22 cellular contexts compared by ENCODE assay signal in genomic region chr11:44224867-44225501, GRCh38.
DNase-seq lines count a peak whose midpoint lies in the region; ATAC-seq and TF ChIP-seq lines count a peak whose summit lies in the region.
"Had no signal": no experiment of that assay in that cellular context is flagged by ENCODE, and none has a peak within 500 bp of the region (broad histone marks: within the 10 kb centered on the region; RNA-seq: fewer than 3 reads in every experiment).

No MANE protein-coding gene starts in this region.

- no peaks in the 10 kb centered on the region for H3K36me3 Mint-ChIP-seq in glutamatergic neuron (ENCODE audit: unreplicated experiment)
- peaks cover 4% of the 10 kb centered on the region for H3K36me3 Mint-ChIP-seq in nephron (ENCODE audit: low read depth)

- WGBS in heart left ventricle, 4 donors: 79 to 83% (median 82%) methylated on average over 3 of the region's 3 CpGs
- 81% methylated on average over 3 of the region's 3 CpGs for WGBS in right cardiac atrium

- H3K9me3 ChIP-seq in heart left ventricle (no peaks in the 10 kb centered on the region), right cardiac atrium (ENCODE audit: control insufficient read depth, low read length) (no peaks in the 10 kb centered on the region)
- H3K9me3 ChIP-seq: A549, BE2C, MG63, SJCRH30 had no signal

- intact Hi-C loops in heart left ventricle (cut with DNase I): loop anchor here in 1 of 10 donors (5.0 kb wide), 1 partner anchor 78 kb away; no protein-coding TSS in a partner anchor
- intact Hi-C loops in right cardiac atrium (cut with DNase I): no loop called here

- in situ Hi-C loops in GM13977 (cut with MboI; ENCODE audit: low pct_unique_long_range_greater_than_20kb, low sequenced_read_pairs, unreplicated experiment): no loop called here

- H3K27me3 Mint-ChIP-seq in glutamatergic neuron (ENCODE audit: unreplicated experiment): no peaks in the 10 kb centered on the region
- no peaks in the 10 kb centered on the region for H3K27me3 Mint-ChIP-seq in nephron (ENCODE audit: low read depth)

- H3K27me3 ChIP-seq in heart left ventricle (no peaks in the 10 kb centered on the region), right cardiac atrium (ENCODE audit: control insufficient read depth, insufficient read depth) (no peaks in the 10 kb centered on the region)
- H3K27me3 ChIP-seq: BE2C, MG63, SJCRH30 had no signal

- no peaks in the 10 kb centered on the region for H3K36me3 ChIP-seq in heart left ventricle
- H3K36me3 ChIP-seq: BE2C, MG63, SJCRH30 had no signal

- H3K4me1 ChIP-seq in heart left ventricle: peaks cover 0 to 29% (median 0%) of the 10 kb centered on the region in 12 donors
- peaks cover 2% of the 10 kb centered on the region for H3K4me1 ChIP-seq in right cardiac atrium (ENCODE audit: control insufficient read depth, insufficient read depth, low read length)
- H3K4me1 ChIP-seq: BE2C had no signal

- peak in 1 of 5 donors; percentile 15 for DNase-seq in heart left ventricle
- DNase-seq in right cardiac atrium: no peak
- no peak for DNase-seq in glutamatergic neuron
- DNase-seq in pons (ENCODE audit: low spot score): no peak
- no peak for DNase-seq in OCI-M2 (lab: John Stamatoyannopoulos, UW; ENCODE audit: unreplicated experiment)
- no peak for DNase-seq in GM13977 (ENCODE audit: low spot score)
- DNase-seq: BE2C; DMS79; H7; MG63; NCI-H1048; NCI-H1417 treated with DMSO at 0.1 percent for 48 hours; NCI-H187; NCI-H226; NCI-H510A treated with DMSO at 0.1 percent for 48 hours; NCI-H748 treated with DMSO at 0.1 percent for 48 hours; NK-92 treated with Interleukin-12 subunit alpha and Interleukin-12 subunit beta, amount 100 ng/mL, for 24 hours; SJCRH30 had no signal

- H3K27ac Mint-ChIP-seq in glutamatergic neuron (ENCODE audit: unreplicated experiment) (peak overlapping the region; percentile 85), nephron (peak overlapping the region in 2 of 3 experiments; percentile 22 to 24)

- no peak overlapping the region for H3K4me3 ChIP-seq in heart left ventricle
- H3K4me3 ChIP-seq in right cardiac atrium (ENCODE audit: low read length): no peak overlapping the region
- H3K4me3 ChIP-seq: A549, K562, MG63, SJCRH30 had no signal

- peaks cover 23% of the 10 kb centered on the region for H3K4me1 Mint-ChIP-seq in glutamatergic neuron (ENCODE audit: low read depth, unreplicated experiment)
- H3K4me1 Mint-ChIP-seq in nephron: peaks cover 70% of the 10 kb centered on the region

- ATAC-seq in heart left ventricle (peak in 3 of 4 donors; percentile 48 to 80 (median 73)), right cardiac atrium (no peak)
- ATAC-seq: A549, K562, Panc1 had no signal

- peak overlapping the region in 4 of 12 donors; percentile 37 to 68 (median 42) for H3K27ac ChIP-seq in heart left ventricle
- no peak overlapping the region for H3K27ac ChIP-seq in right cardiac atrium (ENCODE audit: low read length)
- H3K27ac ChIP-seq: A549, SJCRH30 had no signal

- H3K4me3 Mint-ChIP-seq in glutamatergic neuron (ENCODE audit: unreplicated experiment): peak overlapping the region; percentile 52
- H3K4me3 Mint-ChIP-seq in nephron: no peak overlapping the region

- TF ChIP-seq CTCF in heart left ventricle (IDR thresholded peaks at IDR 0.05) (no peak), glutamatergic neuron (IDR thresholded peaks at IDR 0.05; ENCODE audit: partially characterized antibody, unreplicated experiment) (no peak), nephron (IDR thresholded peaks at IDR 0.05; ENCODE audit: unreplicated experiment in 3 of 3) (no peak), GM13977 (IDR thresholded peaks at IDR 0.05; ENCODE audit: extremely low read depth, insufficient read depth, missing control alignments) (no peak)

- no peak for TF ChIP-seq POLR2A in heart left ventricle (IDR thresholded peaks at IDR 0.05)

- H3K9me3 Mint-ChIP-seq in glutamatergic neuron (ENCODE audit: unreplicated experiment): no peaks in the 10 kb centered on the region
- H3K9me3 Mint-ChIP-seq in nephron: no peaks in the 10 kb centered on the region

Comparison
In these comparisons a context has a peak if more than half of its experiments do, and no peak if none do; other contexts are left out.
1. ATAC-seq: peak in heart left ventricle (3 of 4); none in right cardiac atrium (0 of 2).